ENCODE assay signal across 1 cellular context in the genomic region with DNA sequence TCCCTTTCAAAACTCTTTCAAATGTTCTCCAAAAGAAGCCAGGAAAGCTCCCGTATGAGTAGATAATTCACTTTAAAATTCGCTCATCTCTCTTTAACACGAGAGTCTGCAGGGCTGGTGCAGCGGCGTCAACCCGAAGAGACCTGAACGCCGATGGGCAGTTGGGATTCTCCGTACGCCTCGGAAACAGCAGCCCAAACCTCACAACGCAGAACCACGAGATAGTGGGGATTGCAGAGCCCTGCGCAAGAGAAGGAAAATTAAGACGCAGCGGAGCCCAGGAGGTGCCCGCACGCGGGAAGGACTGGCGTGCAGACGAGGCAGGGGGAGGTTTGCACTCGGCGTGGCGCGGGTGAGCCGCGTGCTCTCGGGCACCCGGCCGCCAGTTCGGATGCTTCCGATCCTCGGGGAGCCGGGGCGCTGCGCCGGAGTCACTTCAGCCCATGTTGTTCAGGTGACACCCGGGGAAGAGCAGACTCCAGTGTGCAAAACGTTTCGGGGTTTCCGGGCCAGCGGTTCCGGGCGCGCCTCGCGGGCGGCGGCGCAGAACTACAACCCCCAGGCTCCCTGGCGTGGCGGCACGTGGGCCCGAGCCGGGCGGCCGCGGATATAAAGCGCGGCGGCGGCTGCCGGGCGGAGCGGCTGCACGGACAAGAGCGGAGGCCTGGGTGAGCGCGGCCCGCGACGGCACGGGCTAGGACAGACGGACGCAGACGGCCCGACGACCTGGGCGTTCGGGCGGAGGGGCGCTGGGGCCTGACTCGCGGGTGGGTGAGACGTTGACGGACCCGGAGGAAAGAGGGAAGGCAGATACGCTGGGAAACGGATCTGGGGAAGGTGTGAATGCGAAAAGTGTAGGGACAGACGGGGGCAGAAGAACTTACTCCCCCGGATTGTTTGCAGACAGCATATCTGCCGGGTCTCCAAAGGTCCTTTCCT.
A peak's percentile ranks its signal among the peaks of the same experiment; 100 is the strongest.
TF ChIP-seq lines count a peak whose summit lies in the region.

A gene with protein sequence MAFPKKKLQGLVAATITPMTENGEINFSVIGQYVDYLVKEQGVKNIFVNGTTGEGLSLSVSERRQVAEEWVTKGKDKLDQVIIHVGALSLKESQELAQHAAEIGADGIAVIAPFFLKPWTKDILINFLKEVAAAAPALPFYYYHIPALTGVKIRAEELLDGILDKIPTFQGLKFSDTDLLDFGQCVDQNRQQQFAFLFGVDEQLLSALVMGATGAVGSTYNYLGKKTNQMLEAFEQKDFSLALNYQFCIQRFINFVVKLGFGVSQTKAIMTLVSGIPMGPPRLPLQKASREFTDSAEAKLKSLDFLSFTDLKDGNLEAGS (plus strand): TSS at position 636 of the 939 bp plus-strand sequence. CDS start 4,599 bp downstream, outside the sequence.

TF ChIP-seq in HepG2, 621 proteins besides CTCF, POLR2A, EP300 and RAD21 (continued from another document and continues in another):
- TF ChIP-seq, protein P1, sequence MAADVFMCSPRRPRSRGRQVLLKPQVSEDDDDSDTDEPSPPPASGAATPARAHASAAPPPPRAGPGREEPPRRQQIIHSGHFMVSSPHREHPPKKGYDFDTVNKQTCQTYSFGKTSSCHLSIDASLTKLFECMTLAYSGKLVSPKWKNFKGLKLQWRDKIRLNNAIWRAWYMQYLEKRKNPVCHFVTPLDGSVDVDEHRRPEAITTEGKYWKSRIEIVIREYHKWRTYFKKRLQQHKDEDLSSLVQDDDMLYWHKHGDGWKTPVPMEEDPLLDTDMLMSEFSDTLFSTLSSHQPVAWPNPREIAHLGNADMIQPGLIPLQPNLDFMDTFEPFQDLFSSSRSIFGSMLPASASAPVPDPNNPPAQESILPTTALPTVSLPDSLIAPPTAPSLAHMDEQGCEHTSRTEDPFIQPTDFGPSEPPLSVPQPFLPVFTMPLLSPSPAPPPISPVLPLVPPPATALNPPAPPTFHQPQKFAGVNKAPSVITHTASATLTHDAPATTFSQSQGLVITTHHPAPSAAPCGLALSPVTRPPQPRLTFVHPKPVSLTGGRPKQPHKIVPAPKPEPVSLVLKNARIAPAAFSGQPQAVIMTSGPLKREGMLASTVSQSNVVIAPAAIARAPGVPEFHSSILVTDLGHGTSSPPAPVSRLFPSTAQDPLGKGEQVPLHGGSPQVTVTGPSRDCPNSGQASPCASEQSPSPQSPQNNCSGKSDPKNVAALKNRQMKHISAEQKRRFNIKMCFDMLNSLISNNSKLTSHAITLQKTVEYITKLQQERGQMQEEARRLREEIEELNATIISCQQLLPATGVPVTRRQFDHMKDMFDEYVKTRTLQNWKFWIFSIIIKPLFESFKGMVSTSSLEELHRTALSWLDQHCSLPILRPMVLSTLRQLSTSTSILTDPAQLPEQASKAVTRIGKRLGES (CRISPR knock-in tag; IDR thresholded peaks at IDR 0.05; ENCODE audit: borderline replicate concordance): no peak
- TF ChIP-seq ZNF253 (CRISPR knock-in tag; IDR thresholded peaks at IDR 0.05; ENCODE audit: borderline replicate concordance): peak; percentile 44; the same call in 1 of the 2 replicates
- TF ChIP-seq TBX3 (IDR thresholded peaks at IDR 0.05; ENCODE audit: borderline replicate concordance): no peak
- TF ChIP-seq ZNF720 (CRISPR knock-in tag; IDR thresholded peaks at IDR 0.05): no peak
- peak; percentile 75; the same call in 1 of the 2 replicates for TF ChIP-seq NFKB2 (CRISPR knock-in tag; IDR thresholded peaks at IDR 0.05; ENCODE audit: borderline replicate concordance)
- peak; percentile 44; the same call in 1 of the 2 replicates for TF ChIP-seq ZNF30 (CRISPR knock-in tag; IDR thresholded peaks at IDR 0.05)
- TF ChIP-seq, protein P2, sequence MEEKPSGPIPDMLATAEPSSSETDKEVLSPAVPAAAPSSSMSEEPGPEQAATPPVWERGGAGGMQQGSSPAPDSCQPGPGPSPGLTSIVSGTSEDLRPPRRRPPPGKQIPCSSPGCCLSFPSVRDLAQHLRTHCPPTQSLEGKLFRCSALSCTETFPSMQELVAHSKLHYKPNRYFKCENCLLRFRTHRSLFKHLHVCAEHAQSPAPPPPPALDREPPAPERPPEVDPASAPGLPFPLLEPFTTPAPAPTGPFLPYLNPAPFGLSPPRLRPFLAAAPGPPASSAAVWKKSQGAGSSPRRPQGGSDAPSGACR (CRISPR knock-in tag; IDR thresholded peaks at IDR 0.05): no peak
- TF ChIP-seq, protein P3, sequence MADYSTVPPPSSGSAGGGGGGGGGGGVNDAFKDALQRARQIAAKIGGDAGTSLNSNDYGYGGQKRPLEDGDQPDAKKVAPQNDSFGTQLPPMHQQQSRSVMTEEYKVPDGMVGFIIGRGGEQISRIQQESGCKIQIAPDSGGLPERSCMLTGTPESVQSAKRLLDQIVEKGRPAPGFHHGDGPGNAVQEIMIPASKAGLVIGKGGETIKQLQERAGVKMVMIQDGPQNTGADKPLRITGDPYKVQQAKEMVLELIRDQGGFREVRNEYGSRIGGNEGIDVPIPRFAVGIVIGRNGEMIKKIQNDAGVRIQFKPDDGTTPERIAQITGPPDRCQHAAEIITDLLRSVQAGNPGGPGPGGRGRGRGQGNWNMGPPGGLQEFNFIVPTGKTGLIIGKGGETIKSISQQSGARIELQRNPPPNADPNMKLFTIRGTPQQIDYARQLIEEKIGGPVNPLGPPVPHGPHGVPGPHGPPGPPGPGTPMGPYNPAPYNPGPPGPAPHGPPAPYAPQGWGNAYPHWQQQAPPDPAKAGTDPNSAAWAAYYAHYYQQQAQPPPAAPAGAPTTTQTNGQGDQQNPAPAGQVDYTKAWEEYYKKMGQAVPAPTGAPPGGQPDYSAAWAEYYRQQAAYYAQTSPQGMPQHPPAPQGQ (CRISPR knock-in tag; IDR thresholded peaks at IDR 0.05; ENCODE audit: borderline replicate concordance): no peak
- TF ChIP-seq ZNF232 (CRISPR knock-in tag; IDR thresholded peaks at IDR 0.05; ENCODE audit: borderline replicate concordance): peak; percentile 48; the same call in 1 of the 2 replicates
- TF ChIP-seq RELA (CRISPR knock-in tag; IDR thresholded peaks at IDR 0.05): no peak
- no peak for TF ChIP-seq ZNF234 (CRISPR knock-in tag; conservative IDR thresholded peaks at IDR 0.05)
- no peak for TF ChIP-seq NPAS2 (CRISPR knock-in tag; IDR thresholded peaks at IDR 0.05; ENCODE audit: borderline replicate concordance)
- TF ChIP-seq MAFK (conservative IDR thresholded peaks at IDR 0.05 in 1 of 2, IDR thresholded peaks at IDR 0.05 in 1 of 2; ENCODE audit: low read length in 2 of 2): no peak
- TF ChIP-seq NCOA1 (CRISPR knock-in tag; IDR thresholded peaks at IDR 0.05): no peak
- no peak for TF ChIP-seq ZNF251 (CRISPR knock-in tag; IDR thresholded peaks at IDR 0.05)
- no peak for TF ChIP-seq NAIF1 (CRISPR knock-in tag; IDR thresholded peaks at IDR 0.05; ENCODE audit: borderline replicate concordance)
- TF ChIP-seq, protein P4, sequence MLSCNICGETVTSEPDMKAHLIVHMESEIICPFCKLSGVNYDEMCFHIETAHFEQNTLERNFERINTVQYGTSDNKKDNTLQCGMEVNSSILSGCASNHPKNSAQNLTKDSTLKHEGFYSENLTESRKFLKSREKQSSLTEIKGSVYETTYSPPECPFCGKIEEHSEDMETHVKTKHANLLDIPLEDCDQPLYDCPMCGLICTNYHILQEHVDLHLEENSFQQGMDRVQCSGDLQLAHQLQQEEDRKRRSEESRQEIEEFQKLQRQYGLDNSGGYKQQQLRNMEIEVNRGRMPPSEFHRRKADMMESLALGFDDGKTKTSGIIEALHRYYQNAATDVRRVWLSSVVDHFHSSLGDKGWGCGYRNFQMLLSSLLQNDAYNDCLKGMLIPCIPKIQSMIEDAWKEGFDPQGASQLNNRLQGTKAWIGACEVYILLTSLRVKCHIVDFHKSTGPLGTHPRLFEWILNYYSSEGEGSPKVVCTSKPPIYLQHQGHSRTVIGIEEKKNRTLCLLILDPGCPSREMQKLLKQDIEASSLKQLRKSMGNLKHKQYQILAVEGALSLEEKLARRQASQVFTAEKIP (CRISPR knock-in tag; IDR thresholded peaks at IDR 0.05; ENCODE audit: borderline replicate concordance): no peak
- TF ChIP-seq, protein P5, sequence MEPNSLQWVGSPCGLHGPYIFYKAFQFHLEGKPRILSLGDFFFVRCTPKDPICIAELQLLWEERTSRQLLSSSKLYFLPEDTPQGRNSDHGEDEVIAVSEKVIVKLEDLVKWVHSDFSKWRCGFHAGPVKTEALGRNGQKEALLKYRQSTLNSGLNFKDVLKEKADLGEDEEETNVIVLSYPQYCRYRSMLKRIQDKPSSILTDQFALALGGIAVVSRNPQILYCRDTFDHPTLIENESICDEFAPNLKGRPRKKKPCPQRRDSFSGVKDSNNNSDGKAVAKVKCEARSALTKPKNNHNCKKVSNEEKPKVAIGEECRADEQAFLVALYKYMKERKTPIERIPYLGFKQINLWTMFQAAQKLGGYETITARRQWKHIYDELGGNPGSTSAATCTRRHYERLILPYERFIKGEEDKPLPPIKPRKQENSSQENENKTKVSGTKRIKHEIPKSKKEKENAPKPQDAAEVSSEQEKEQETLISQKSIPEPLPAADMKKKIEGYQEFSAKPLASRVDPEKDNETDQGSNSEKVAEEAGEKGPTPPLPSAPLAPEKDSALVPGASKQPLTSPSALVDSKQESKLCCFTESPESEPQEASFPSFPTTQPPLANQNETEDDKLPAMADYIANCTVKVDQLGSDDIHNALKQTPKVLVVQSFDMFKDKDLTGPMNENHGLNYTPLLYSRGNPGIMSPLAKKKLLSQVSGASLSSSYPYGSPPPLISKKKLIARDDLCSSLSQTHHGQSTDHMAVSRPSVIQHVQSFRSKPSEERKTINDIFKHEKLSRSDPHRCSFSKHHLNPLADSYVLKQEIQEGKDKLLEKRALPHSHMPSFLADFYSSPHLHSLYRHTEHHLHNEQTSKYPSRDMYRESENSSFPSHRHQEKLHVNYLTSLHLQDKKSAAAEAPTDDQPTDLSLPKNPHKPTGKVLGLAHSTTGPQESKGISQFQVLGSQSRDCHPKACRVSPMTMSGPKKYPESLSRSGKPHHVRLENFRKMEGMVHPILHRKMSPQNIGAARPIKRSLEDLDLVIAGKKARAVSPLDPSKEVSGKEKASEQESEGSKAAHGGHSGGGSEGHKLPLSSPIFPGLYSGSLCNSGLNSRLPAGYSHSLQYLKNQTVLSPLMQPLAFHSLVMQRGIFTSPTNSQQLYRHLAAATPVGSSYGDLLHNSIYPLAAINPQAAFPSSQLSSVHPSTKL (CRISPR knock-in tag; IDR thresholded peaks at IDR 0.05): no peak
- TF ChIP-seq, protein P6, sequence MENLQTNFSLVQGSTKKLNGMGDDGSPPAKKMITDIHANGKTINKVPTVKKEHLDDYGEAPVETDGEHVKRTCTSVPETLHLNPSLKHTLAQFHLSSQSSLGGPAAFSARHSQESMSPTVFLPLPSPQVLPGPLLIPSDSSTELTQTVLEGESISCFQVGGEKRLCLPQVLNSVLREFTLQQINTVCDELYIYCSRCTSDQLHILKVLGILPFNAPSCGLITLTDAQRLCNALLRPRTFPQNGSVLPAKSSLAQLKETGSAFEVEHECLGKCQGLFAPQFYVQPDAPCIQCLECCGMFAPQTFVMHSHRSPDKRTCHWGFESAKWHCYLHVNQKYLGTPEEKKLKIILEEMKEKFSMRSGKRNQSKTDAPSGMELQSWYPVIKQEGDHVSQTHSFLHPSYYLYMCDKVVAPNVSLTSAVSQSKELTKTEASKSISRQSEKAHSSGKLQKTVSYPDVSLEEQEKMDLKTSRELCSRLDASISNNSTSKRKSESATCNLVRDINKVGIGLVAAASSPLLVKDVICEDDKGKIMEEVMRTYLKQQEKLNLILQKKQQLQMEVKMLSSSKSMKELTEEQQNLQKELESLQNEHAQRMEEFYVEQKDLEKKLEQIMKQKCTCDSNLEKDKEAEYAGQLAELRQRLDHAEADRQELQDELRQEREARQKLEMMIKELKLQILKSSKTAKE (CRISPR knock-in tag; IDR thresholded peaks at IDR 0.05; ENCODE audit: borderline replicate concordance): no peak
- TF ChIP-seq ZNF678 (CRISPR knock-in tag; IDR thresholded peaks at IDR 0.05): peak; percentile 45; the same call in 1 of the 2 replicates
- TF ChIP-seq MEIS1 (CRISPR knock-in tag; IDR thresholded peaks at IDR 0.05; ENCODE audit: borderline replicate concordance): no peak
- TF ChIP-seq, protein P7, sequence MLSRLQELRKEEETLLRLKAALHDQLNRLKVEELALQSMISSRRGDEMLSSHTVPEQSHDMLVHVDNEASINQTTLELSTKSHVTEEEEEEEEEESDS (CRISPR knock-in tag; IDR thresholded peaks at IDR 0.05; ENCODE audit: borderline replicate concordance): no peak
- TF ChIP-seq ZFP36 (IDR thresholded peaks at IDR 0.05; ENCODE audit: borderline replicate concordance, low read depth, low read length, partially characterized antibody): no peak
- TF ChIP-seq ZNF33A (CRISPR knock-in tag; IDR thresholded peaks at IDR 0.05; ENCODE audit: borderline replicate concordance): no peak
- TF ChIP-seq TBP (CRISPR knock-in tag; IDR thresholded peaks at IDR 0.05): no peak
- TF ChIP-seq ZFP36L1 (CRISPR knock-in tag; IDR thresholded peaks at IDR 0.05): 0 out of 2 replicates have a peak, but pooled peaks have one; percentile 30
- no peak for TF ChIP-seq ZNF180 (CRISPR knock-in tag; IDR thresholded peaks at IDR 0.05; ENCODE audit: borderline replicate concordance, low read depth)
- TF ChIP-seq ARID2 (CRISPR knock-in tag; IDR thresholded peaks at IDR 0.05; ENCODE audit: borderline replicate concordance): no peak
